ENCODE assay signal across 2 cellular contexts in the genomic region with DNA sequence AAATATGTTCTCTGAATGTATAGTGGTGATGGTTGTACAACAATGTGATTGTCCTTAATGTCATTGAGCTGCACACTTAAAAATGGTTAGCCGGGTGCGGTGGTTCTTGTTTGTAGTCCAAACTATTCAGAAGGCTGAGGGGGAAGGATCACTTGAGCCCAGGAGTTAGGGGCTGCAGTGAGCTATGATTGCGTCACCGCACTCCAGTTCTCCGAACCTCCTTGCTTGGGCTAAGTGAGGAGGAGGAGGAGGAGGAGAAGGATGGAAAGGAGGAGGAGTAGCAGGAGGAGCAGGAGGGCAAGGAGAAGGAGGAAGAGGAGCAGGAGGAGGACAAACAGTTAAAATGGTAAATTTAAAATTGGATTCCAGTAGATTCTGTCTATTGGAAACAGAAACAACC.
TF ChIP-seq lines count a peak whose summit lies in the region.

No MANE protein-coding gene starts in this region.

TF ChIP-seq in IMR-90, 13 proteins besides CTCF, POLR2A, EP300 and RAD21:
- TF ChIP-seq CEBPB (IDR thresholded peaks at IDR 0.05; ENCODE audit: low read depth, low read length) (peak; percentile 68), MAZ (IDR thresholded peaks at IDR 0.05; ENCODE audit: borderline replicate concordance, low read depth, low read length) (no peak), NFE2L2 (IDR thresholded peaks at IDR 0.05; ENCODE audit: low read depth, low read length) (no peak), BHLHE40 (IDR thresholded peaks at IDR 0.05; ENCODE audit: low read depth, low read length) (no peak), RCOR1 (IDR thresholded peaks at IDR 0.05; ENCODE audit: insufficient replicate concordance, low read length) (no peak), FOS (IDR thresholded peaks at IDR 0.05; ENCODE audit: low read depth, low read length) (no peak)

TF ChIP-seq in K562, 482 proteins besides CTCF, POLR2A, EP300 and RAD21:
- TF ChIP-seq, protein P1, sequence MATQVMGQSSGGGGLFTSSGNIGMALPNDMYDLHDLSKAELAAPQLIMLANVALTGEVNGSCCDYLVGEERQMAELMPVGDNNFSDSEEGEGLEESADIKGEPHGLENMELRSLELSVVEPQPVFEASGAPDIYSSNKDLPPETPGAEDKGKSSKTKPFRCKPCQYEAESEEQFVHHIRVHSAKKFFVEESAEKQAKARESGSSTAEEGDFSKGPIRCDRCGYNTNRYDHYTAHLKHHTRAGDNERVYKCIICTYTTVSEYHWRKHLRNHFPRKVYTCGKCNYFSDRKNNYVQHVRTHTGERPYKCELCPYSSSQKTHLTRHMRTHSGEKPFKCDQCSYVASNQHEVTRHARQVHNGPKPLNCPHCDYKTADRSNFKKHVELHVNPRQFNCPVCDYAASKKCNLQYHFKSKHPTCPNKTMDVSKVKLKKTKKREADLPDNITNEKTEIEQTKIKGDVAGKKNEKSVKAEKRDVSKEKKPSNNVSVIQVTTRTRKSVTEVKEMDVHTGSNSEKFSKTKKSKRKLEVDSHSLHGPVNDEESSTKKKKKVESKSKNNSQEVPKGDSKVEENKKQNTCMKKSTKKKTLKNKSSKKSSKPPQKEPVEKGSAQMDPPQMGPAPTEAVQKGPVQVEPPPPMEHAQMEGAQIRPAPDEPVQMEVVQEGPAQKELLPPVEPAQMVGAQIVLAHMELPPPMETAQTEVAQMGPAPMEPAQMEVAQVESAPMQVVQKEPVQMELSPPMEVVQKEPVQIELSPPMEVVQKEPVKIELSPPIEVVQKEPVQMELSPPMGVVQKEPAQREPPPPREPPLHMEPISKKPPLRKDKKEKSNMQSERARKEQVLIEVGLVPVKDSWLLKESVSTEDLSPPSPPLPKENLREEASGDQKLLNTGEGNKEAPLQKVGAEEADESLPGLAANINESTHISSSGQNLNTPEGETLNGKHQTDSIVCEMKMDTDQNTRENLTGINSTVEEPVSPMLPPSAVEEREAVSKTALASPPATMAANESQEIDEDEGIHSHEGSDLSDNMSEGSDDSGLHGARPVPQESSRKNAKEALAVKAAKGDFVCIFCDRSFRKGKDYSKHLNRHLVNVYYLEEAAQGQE (CRISPR knock-in tag; IDR thresholded peaks at IDR 0.05; ENCODE audit: low read depth) = no peak
- TF ChIP-seq, protein P2, sequence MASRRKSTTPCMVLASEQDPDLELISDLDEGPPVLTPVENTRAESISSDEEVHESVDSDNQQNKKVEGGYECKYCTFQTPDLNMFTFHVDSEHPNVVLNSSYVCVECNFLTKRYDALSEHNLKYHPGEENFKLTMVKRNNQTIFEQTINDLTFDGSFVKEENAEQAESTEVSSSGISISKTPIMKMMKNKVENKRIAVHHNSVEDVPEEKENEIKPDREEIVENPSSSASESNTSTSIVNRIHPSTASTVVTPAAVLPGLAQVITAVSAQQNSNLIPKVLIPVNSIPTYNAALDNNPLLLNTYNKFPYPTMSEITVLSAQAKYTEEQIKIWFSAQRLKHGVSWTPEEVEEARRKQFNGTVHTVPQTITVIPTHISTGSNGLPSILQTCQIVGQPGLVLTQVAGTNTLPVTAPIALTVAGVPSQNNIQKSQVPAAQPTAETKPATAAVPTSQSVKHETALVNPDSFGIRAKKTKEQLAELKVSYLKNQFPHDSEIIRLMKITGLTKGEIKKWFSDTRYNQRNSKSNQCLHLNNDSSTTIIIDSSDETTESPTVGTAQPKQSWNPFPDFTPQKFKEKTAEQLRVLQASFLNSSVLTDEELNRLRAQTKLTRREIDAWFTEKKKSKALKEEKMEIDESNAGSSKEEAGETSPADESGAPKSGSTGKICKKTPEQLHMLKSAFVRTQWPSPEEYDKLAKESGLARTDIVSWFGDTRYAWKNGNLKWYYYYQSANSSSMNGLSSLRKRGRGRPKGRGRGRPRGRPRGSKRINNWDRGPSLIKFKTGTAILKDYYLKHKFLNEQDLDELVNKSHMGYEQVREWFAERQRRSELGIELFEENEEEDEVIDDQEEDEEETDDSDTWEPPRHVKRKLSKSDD (conservative IDR thresholded peaks at IDR 0.05; ENCODE audit: low read length) = no peak
- TF ChIP-seq NFE2L1 (tag; IDR thresholded peaks at IDR 0.05; ENCODE audit: borderline replicate concordance, low read depth) (no peak), CEBPG (CRISPR knock-in tag; IDR thresholded peaks at IDR 0.05) (no peak), CEBPG (tag; conservative IDR thresholded peaks at IDR 0.05 in 1 of 2, IDR thresholded peaks at IDR 0.05 in 1 of 2) (0 out of 4 replicates have a peak, but pooled peaks have one; percentile 11 to 20), BDP1 (IDR thresholded peaks at IDR 0.05; ENCODE audit: insufficient read depth, insufficient read length) (no peak), STAT5B (CRISPR knock-in tag; IDR thresholded peaks at IDR 0.05) (no peak), NEUROD1 (IDR thresholded peaks at IDR 0.05; ENCODE audit: borderline replicate concordance, low read depth, low read length, partially characterized antibody) (no peak), MYC (IDR thresholded peaks at IDR 0.05; ENCODE audit: low read depth, low read length) (no peak), MYC (CRISPR knock-in tag; IDR thresholded peaks at IDR 0.05; ENCODE audit: borderline replicate concordance, low read depth) (no peak), CEBPB (tag; IDR thresholded peaks at IDR 0.05) (0 out of 2 replicates have a peak, but pooled peaks have one; percentile 13), ZNF384 (IDR thresholded peaks at IDR 0.05; ENCODE audit: low read depth, low read length) (no peak), RBM14 (IDR thresholded peaks at IDR 0.05; ENCODE audit: borderline replicate concordance, insufficient read depth, low read depth, low read length) (no peak), ZBTB17 (CRISPR knock-in tag; IDR thresholded peaks at IDR 0.05) (no peak), ZNF3 (CRISPR knock-in tag; IDR thresholded peaks at IDR 0.05) (no peak), MTA3 (IDR thresholded peaks at IDR 0.05; ENCODE audit: borderline replicate concordance) (no peak), SOX6 (IDR thresholded peaks at IDR 0.05) (no peak), MCM5 (IDR thresholded peaks at IDR 0.05; ENCODE audit: low read depth) (no peak)
- TF ChIP-seq, protein P3, sequence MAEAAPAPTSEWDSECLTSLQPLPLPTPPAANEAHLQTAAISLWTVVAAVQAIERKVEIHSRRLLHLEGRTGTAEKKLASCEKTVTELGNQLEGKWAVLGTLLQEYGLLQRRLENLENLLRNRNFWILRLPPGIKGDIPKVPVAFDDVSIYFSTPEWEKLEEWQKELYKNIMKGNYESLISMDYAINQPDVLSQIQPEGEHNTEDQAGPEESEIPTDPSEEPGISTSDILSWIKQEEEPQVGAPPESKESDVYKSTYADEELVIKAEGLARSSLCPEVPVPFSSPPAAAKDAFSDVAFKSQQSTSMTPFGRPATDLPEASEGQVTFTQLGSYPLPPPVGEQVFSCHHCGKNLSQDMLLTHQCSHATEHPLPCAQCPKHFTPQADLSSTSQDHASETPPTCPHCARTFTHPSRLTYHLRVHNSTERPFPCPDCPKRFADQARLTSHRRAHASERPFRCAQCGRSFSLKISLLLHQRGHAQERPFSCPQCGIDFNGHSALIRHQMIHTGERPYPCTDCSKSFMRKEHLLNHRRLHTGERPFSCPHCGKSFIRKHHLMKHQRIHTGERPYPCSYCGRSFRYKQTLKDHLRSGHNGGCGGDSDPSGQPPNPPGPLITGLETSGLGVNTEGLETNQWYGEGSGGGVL (CRISPR knock-in tag; IDR thresholded peaks at IDR 0.05) = no peak
- TF ChIP-seq, protein P4, sequence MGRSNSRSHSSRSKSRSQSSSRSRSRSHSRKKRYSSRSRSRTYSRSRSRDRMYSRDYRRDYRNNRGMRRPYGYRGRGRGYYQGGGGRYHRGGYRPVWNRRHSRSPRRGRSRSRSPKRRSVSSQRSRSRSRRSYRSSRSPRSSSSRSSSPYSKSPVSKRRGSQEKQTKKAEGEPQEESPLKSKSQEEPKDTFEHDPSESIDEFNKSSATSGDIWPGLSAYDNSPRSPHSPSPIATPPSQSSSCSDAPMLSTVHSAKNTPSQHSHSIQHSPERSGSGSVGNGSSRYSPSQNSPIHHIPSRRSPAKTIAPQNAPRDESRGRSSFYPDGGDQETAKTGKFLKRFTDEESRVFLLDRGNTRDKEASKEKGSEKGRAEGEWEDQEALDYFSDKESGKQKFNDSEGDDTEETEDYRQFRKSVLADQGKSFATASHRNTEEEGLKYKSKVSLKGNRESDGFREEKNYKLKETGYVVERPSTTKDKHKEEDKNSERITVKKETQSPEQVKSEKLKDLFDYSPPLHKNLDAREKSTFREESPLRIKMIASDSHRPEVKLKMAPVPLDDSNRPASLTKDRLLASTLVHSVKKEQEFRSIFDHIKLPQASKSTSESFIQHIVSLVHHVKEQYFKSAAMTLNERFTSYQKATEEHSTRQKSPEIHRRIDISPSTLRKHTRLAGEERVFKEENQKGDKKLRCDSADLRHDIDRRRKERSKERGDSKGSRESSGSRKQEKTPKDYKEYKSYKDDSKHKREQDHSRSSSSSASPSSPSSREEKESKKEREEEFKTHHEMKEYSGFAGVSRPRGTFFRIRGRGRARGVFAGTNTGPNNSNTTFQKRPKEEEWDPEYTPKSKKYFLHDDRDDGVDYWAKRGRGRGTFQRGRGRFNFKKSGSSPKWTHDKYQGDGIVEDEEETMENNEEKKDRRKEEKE (IDR thresholded peaks at IDR 0.05; ENCODE audit: borderline replicate concordance in 1 of 2, control insufficient read depth in 1 of 2, low read depth in 2 of 2, low read length in 1 of 2) = no peak
- TF ChIP-seq, protein P5, sequence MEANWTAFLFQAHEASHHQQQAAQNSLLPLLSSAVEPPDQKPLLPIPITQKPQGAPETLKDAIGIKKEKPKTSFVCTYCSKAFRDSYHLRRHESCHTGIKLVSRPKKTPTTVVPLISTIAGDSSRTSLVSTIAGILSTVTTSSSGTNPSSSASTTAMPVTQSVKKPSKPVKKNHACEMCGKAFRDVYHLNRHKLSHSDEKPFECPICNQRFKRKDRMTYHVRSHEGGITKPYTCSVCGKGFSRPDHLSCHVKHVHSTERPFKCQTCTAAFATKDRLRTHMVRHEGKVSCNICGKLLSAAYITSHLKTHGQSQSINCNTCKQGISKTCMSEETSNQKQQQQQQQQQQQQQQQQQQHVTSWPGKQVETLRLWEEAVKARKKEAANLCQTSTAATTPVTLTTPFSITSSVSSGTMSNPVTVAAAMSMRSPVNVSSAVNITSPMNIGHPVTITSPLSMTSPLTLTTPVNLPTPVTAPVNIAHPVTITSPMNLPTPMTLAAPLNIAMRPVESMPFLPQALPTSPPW (CRISPR knock-in tag; IDR thresholded peaks at IDR 0.05) = no peak
- TF ChIP-seq, protein P6, sequence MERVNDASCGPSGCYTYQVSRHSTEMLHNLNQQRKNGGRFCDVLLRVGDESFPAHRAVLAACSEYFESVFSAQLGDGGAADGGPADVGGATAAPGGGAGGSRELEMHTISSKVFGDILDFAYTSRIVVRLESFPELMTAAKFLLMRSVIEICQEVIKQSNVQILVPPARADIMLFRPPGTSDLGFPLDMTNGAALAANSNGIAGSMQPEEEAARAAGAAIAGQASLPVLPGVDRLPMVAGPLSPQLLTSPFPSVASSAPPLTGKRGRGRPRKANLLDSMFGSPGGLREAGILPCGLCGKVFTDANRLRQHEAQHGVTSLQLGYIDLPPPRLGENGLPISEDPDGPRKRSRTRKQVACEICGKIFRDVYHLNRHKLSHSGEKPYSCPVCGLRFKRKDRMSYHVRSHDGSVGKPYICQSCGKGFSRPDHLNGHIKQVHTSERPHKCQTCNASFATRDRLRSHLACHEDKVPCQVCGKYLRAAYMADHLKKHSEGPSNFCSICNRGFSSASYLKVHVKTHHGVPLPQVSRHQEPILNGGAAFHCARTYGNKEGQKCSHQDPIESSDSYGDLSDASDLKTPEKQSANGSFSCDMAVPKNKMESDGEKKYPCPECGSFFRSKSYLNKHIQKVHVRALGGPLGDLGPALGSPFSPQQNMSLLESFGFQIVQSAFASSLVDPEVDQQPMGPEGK (CRISPR knock-in tag; IDR thresholded peaks at IDR 0.05; ENCODE audit: borderline replicate concordance) = no peak
- TF ChIP-seq, protein P7, sequence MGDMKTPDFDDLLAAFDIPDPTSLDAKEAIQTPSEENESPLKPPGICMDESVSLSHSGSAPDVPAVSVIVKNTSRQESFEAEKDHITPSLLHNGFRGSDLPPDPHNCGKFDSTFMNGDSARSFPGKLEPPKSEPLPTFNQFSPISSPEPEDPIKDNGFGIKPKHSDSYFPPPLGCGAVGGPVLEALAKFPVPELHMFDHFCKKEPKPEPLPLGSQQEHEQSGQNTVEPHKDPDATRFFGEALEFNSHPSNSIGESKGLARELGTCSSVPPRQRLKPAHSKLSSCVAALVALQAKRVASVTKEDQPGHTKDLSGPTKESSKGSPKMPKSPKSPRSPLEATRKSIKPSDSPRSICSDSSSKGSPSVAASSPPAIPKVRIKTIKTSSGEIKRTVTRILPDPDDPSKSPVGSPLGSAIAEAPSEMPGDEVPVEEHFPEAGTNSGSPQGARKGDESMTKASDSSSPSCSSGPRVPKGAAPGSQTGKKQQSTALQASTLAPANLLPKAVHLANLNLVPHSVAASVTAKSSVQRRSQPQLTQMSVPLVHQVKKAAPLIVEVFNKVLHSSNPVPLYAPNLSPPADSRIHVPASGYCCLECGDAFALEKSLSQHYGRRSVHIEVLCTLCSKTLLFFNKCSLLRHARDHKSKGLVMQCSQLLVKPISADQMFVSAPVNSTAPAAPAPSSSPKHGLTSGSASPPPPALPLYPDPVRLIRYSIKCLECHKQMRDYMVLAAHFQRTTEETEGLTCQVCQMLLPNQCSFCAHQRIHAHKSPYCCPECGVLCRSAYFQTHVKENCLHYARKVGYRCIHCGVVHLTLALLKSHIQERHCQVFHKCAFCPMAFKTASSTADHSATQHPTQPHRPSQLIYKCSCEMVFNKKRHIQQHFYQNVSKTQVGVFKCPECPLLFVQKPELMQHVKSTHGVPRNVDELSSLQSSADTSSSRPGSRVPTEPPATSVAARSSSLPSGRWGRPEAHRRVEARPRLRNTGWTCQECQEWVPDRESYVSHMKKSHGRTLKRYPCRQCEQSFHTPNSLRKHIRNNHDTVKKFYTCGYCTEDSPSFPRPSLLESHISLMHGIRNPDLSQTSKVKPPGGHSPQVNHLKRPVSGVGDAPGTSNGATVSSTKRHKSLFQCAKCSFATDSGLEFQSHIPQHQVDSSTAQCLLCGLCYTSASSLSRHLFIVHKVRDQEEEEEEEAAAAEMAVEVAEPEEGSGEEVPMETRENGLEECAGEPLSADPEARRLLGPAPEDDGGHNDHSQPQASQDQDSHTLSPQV (IDR thresholded peaks at IDR 0.05) = no peak
- TF ChIP-seq, protein P8, sequence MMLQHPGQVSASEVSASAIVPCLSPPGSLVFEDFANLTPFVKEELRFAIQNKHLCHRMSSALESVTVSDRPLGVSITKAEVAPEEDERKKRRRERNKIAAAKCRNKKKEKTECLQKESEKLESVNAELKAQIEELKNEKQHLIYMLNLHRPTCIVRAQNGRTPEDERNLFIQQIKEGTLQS (IDR thresholded peaks at IDR 0.05) = peak; percentile 48; the same call in 1 of the 2 replicates
- TF ChIP-seq, protein P8 (CRISPR knock-in tag; conservative IDR thresholded peaks at IDR 0.05) = no peak
